ENCODE assay signal across 19 cellular contexts in genomic region chr1:28159243-28159642, GRCh38.
"Had no signal": no experiment of that assay in that cellular context is flagged by ENCODE, and none has a peak within 500 bp of the region (broad histone marks: within the 10 kb centered on the region; RNA-seq: fewer than 3 reads in every experiment).

No MANE protein-coding gene starts in this region.

- H3K4me3 ChIP-seq: ascending aorta, gastrocnemius medialis, left ventricle myocardium inferior, mucosa of descending colon, neural progenitor cell, ovary, psoas muscle, suprapubic skin had no signal

- FAIRE-seq: kidney had no signal

- H3K36me3 ChIP-seq: ascending aorta, gastrocnemius medialis, left ventricle myocardium inferior, neural progenitor cell, ovary, suprapubic skin had no signal

- H3K27ac Mint-ChIP-seq: activated naive CD4-positive, alpha-beta T cell treated with anti-CD3 and anti-CD28 coated beads, Interleukin-2, amount 50 U/mL, for 24 hours; neural progenitor cell; type B pancreatic cell had no signal

- H3K36me3 Mint-ChIP-seq: neural progenitor cell, type B pancreatic cell had no signal

- H3K4me3 Mint-ChIP-seq: activated naive CD4-positive, alpha-beta T cell treated with anti-CD3 and anti-CD28 coated beads, Interleukin-2, amount 50 U/mL, for 24 hours; naive B cell; neural progenitor cell; type B pancreatic cell had no signal

- H3K27me3 ChIP-seq: ascending aorta, gastrocnemius medialis, neural progenitor cell, ovary, suprapubic skin had no signal

- H3K9me3 Mint-ChIP-seq: activated naive CD4-positive, alpha-beta T cell treated with anti-CD3 and anti-CD28 coated beads, Interleukin-2, amount 50 U/mL, for 24 hours; naive B cell; neural progenitor cell; type B pancreatic cell had no signal

- H3K27me3 Mint-ChIP-seq: naive B cell, type B pancreatic cell had no signal

- H3K4me1 Mint-ChIP-seq: activated naive CD4-positive, alpha-beta T cell treated with anti-CD3 and anti-CD28 coated beads, Interleukin-2, amount 50 U/mL, for 24 hours had no signal

- H3K27ac ChIP-seq: ascending aorta, gastrocnemius medialis, neural progenitor cell, ovary, psoas muscle, suprapubic skin had no signal

- DNase-seq: activated CD4-positive, CD25-positive, alpha-beta regulatory T cell treated with anti-CD3 and anti-CD28 coated beads, Interleukin-2, amount 50 U/mL, for 72 hours; activated gamma-delta T cell; cortex of kidney; effector CD4-positive, alpha-beta T cell; gastrocnemius medialis; head of caudate nucleus; kidney; left ventricle myocardium inferior; mucosa of descending colon; naive B cell; ovary; stimulated activated naive CD8-positive, alpha-beta T cell treated with anti-CD3 and anti-CD28 coated beads, Interleukin-15, Interleukin-2, amounts not matched to agents 100 U/mL and 50 U/mL, for 24 hours; T1000 had no signal
